1 cellular context compared by ENCODE assay signal in genomic region chr1:59446257-59446901, GRCh38.
TF ChIP-seq lines count a peak whose summit lies in the region.

No MANE protein-coding gene starts in this region.

TF ChIP-seq in K562, 482 proteins besides CTCF, POLR2A, EP300 and RAD21 (continued from another document and continues in another):
- TF ChIP-seq FIP1L1 (IDR thresholded peaks at IDR 0.05; ENCODE audit: low read depth, low read length, poor library complexity, severe bottlenecking) (no peak), ZBTB12 (CRISPR knock-in tag; IDR thresholded peaks at IDR 0.05) (no peak), MEF2A (IDR thresholded peaks at IDR 0.05; ENCODE audit: control insufficient read depth, low read depth, low read length) (no peak), SMAD3 (CRISPR knock-in tag; conservative IDR thresholded peaks at IDR 0.05) (0 out of 2 replicates have a peak, but pooled peaks have one; percentile 22), ZNF449 (CRISPR knock-in tag; IDR thresholded peaks at IDR 0.05) (no peak), RREB1 (CRISPR knock-in tag; IDR thresholded peaks at IDR 0.05) (no peak), ZNF668 (CRISPR knock-in tag; IDR thresholded peaks at IDR 0.05) (no peak), XRCC5 (IDR thresholded peaks at IDR 0.05; ENCODE audit: low read depth, low read length) (no peak), JUN (IDR thresholded peaks at IDR 0.05; ENCODE audit: borderline replicate concordance, low read depth, low read length) (0 out of 2 replicates have a peak, but pooled peaks have one; percentile 16), JUN (CRISPR knock-in tag; IDR thresholded peaks at IDR 0.05; ENCODE audit: borderline replicate concordance) (no peak), ZNF511 (CRISPR knock-in tag; IDR thresholded peaks at IDR 0.05) (no peak), PBX2 (CRISPR knock-in tag; IDR thresholded peaks at IDR 0.05; ENCODE audit: low read depth) (peak; percentile 60), PBX2 (tag; conservative IDR thresholded peaks at IDR 0.05; ENCODE audit: low read depth) (peak; percentile 98), HNRNPLL (IDR thresholded peaks at IDR 0.05; ENCODE audit: low read depth, low read length, poor library complexity, severe bottlenecking) (no peak), NFYB (IDR thresholded peaks at IDR 0.05; ENCODE audit: extremely low read depth, insufficient read length) (no peak), CSDE1 (IDR thresholded peaks at IDR 0.05) (no peak), CTBP1 (IDR thresholded peaks at IDR 0.05; ENCODE audit: borderline replicate concordance) (peak; percentile 13; the same call in 1 of the 2 replicates), CHAMP1 (IDR thresholded peaks at IDR 0.05) (no peak), CBX8 (IDR thresholded peaks at IDR 0.05; ENCODE audit: borderline replicate concordance, extremely low read depth, low read depth, low read length, poor library complexity, severe bottlenecking) (no peak), RCOR1 (IDR thresholded peaks at IDR 0.05; ENCODE audit: borderline replicate concordance in 1 of 2, low read depth in 2 of 2, low read length in 2 of 2) (peak in 1 of 2 experiments; percentile 76; a peak in 1 of 4 replicates), SMARCC2 (IDR thresholded peaks at IDR 0.05; ENCODE audit: low read depth) (no peak; the same call in 1 of the 2 replicates), ZNF766 (CRISPR knock-in tag; conservative IDR thresholded peaks at IDR 0.05) (peak; percentile 83), ZNF3 (CRISPR knock-in tag; IDR thresholded peaks at IDR 0.05) (no peak), RNF219 (CRISPR knock-in tag; IDR thresholded peaks at IDR 0.05) (no peak), POLR3G (IDR thresholded peaks at IDR 0.05; ENCODE audit: extremely low read depth, insufficient read length, insufficient replicate concordance) (no peak), VEZF1 (CRISPR knock-in tag; IDR thresholded peaks at IDR 0.05) (no peak), NBN (IDR thresholded peaks at IDR 0.05; ENCODE audit: low read depth) (peak; percentile 34; the same call in 1 of the 2 replicates), ZNF518B (CRISPR knock-in tag; IDR thresholded peaks at IDR 0.05) (no peak), MYBL2 (IDR thresholded peaks at IDR 0.05; ENCODE audit: low read depth) (no peak), MYBL2 (CRISPR knock-in tag; IDR thresholded peaks at IDR 0.05; ENCODE audit: borderline replicate concordance) (no peak), POLR2AphosphoS2 (IDR thresholded peaks at IDR 0.05; ENCODE audit: low read length) (no peak), ZC3H8 (IDR thresholded peaks at IDR 0.05) (no peak), ZBED1 (IDR thresholded peaks at IDR 0.05) (no peak), FOSL1 (tag; conservative IDR thresholded peaks at IDR 0.05) (peak; percentile 71), TSC22D4 (tag; IDR thresholded peaks at IDR 0.05) (no peak), PML (IDR thresholded peaks at IDR 0.05; ENCODE audit: low read length) (no peak), BDP1 (IDR thresholded peaks at IDR 0.05; ENCODE audit: insufficient read depth, insufficient read length) (no peak), ZNF316 (IDR thresholded peaks at IDR 0.05) (no peak), NR2F6 (CRISPR knock-in tag; IDR thresholded peaks at IDR 0.05) (no peak)
